Comparison of ENCODE assay signal across 14 cellular contexts in genomic region chr9:84374516-84374915, GRCh38. TPM values are rescaled to one million over a fixed set of nuclear protein-coding genes. Genes with fewer than 3 reads are reported as not detected.
"Had no signal": no experiment of that assay in that cellular context is flagged by ENCODE, and none has a peak within 500 bp of the region (broad histone marks: within the 10 kb centered on the region; RNA-seq: fewer than 3 reads in every experiment).

No MANE protein-coding gene starts in this region.

- H3K4me1 Mint-ChIP-seq: memory B cell, nephron had no signal

- H3K4me3 Mint-ChIP-seq: memory B cell, nephron, T-helper 17 cell had no signal

- H3K27ac ChIP-seq: adrenal gland, brain microvascular endothelial cell, foreskin keratinocyte, ovary, upper lobe of left lung had no signal

- H3K27me3 ChIP-seq: adrenal gland, brain microvascular endothelial cell, ovary, upper lobe of left lung had no signal

- H3K4me1 ChIP-seq: adrenal gland, foreskin keratinocyte had no signal

- H3K36me3 ChIP-seq: adrenal gland, brain microvascular endothelial cell, ovary, upper lobe of left lung had no signal

- H3K27ac Mint-ChIP-seq: memory B cell, nephron, T-helper 17 cell had no signal

- H3K9me3 Mint-ChIP-seq: memory B cell, nephron had no signal

- H3K9me3 ChIP-seq: adrenal gland, ovary, upper lobe of left lung had no signal

- H3K4me3 ChIP-seq: adrenal gland, ovary, upper lobe of left lung had no signal

- DNase-seq: activated naive CD4-positive, alpha-beta T cell treated with anti-CD3 and anti-CD28 coated beads, Interleukin-2, amount 50 U/mL, for 16 hours; activated T-cell treated with anti-CD3 and anti-CD28 coated beads, Interleukin-2, amount 50 U/mL, for 1 hour; adrenal gland; brain microvascular endothelial cell; dermis blood vessel endothelial cell; erythroblast; foreskin keratinocyte; ovary; stimulated activated CD4-positive, alpha-beta T cell treated with anti-CD3 and anti-CD28 coated beads, Interleukin-2, amount 100 ng/mL, for 48 hours; stimulated activated naive CD4-positive, alpha-beta T cell treated with Interleukin-2 at 50 U/mL for 16 hours; T-helper 17 cell; upper lobe of left lung had no signal

- ATAC-seq: foreskin keratinocyte, T-helper 17 cell had no signal

- H3K36me3 Mint-ChIP-seq: memory B cell had no signal

RNA-seq across cellular contexts. Expression of gene SLC28A3, which starts 34.0 kb away (rescaled TPM):
- total RNA-seq: adrenal gland, dermis blood vessel endothelial cell, T-helper 17 cell had no signal
